ENCODE assay signal across 9 cellular contexts in the genomic region with DNA sequence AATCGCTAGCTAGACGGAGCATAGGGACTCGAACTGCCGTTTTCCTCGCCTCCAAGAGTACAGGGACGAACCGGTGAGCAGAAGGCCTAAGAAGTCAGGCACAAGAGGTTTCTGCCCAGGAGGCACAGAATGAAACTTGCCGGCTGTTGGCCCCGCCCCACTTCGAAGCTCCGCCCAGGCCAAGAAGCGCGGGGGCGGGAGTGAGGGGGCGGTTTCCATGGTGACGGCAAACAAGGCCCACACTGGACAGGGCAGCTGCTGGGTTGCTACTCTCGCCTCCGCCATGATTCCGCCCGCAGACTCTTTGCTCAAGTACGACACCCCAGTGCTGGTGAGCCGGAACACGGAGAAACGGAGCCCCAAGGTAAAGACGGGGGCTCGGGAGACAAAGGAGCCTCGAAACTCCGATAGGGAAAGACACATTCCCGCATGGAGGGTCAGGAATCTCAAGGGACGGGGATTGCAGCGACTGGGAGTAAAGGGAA. TPM values are rescaled to one million over a fixed set of nuclear protein-coding genes. Genes with fewer than 3 reads are reported as not detected.
DNase-seq lines count a peak whose midpoint lies in the region; ATAC-seq and TF ChIP-seq lines count a peak whose summit lies in the region.
"Had no signal": no experiment of that assay in that cellular context is flagged by ENCODE, and none has a peak within 500 bp of the region (broad histone marks: within the 10 kb centered on the region; RNA-seq: fewer than 3 reads in every experiment).

A gene (plus strand): TSS at position 229 of the 485 bp plus-strand sequence. CDS start 55 bp downstream, at position 284.

- H3K36me3 ChIP-seq in lower lobe of right lung (peaks cover 9% of the 10 kb centered on the region), suprapubic skin (no peaks in the 10 kb centered on the region)

- H3K4me3 ChIP-seq in epithelial cell of proximal tubule (ENCODE audit: low read depth, low read length), result peak within 1 kb of the TSS; percentile 80
- peak within 1 kb of the TSS; percentile 49 for H3K4me3 ChIP-seq in lower lobe of right lung
- H3K4me3 ChIP-seq in suprapubic skin, result peak within 1 kb of the TSS; percentile 36

- TF ChIP-seq EP300 in suprapubic skin (IDR thresholded peaks at IDR 0.05), result no peak

- TF ChIP-seq POLR2A in suprapubic skin (IDR thresholded peaks at IDR 0.05), result no peak

- WGBS in suprapubic skin, result 21% methylated on average over 29 of the region's 31 CpGs

- peak within 1 kb of the TSS; percentile 80 for H3K27ac ChIP-seq in lower lobe of right lung
- H3K27ac ChIP-seq in suprapubic skin, result no peak within 1 kb of the TSS

- DNase-seq in COLO829 (ENCODE audit: low spot score) (peak; percentile 44), HuH-7.5 (ENCODE audit: low spot score) (peak; percentile 54), epithelial cell of proximal tubule (ENCODE audit: low read depth) (no peak), lower lobe of right lung (peak; percentile 90), suprapubic skin (ENCODE audit: low spot score in 2 of 2) (peak; percentile 86 to 87), SKM-1 treated with dmso at 0.1 percent for 144 hours (lab: John Stamatoyannopoulos, UW; ENCODE audit: unreplicated experiment) (no peak), T-helper 17 cell (no peak)

- H3K27ac Mint-ChIP-seq in T-helper 17 cell, result no peak within 1 kb of the TSS

- H3K27me3 ChIP-seq in lower lobe of right lung (ENCODE audit: low read depth) (no peaks in the 10 kb centered on the region), suprapubic skin (no peaks in the 10 kb centered on the region)

- ATAC-seq in SK-N-SH treated with all-trans-retinoic acid at 6 μM for 48 hours (peak; percentile 92), lower lobe of right lung (peak; percentile 95), T-helper 17 cell (no peak)
- ATAC-seq: naive thymus-derived CD4-positive, alpha-beta T cell had no signal

- TF ChIP-seq CTCF in epithelial cell of proximal tubule (conservative IDR thresholded peaks at IDR 0.05; ENCODE audit: low read depth, low read length) (no peak), lower lobe of right lung (IDR thresholded peaks at IDR 0.05) (no peak), suprapubic skin (IDR thresholded peaks at IDR 0.05) (no peak)

- peaks cover 42% of the 10 kb centered on the region for H3K4me1 ChIP-seq in lower lobe of right lung
- peaks cover 32% of the 10 kb centered on the region for H3K4me1 ChIP-seq in suprapubic skin

- H3K27me3 Mint-ChIP-seq in T-helper 17 cell, result peaks cover 13% of the 10 kb centered on the region

- H3K4me1 Mint-ChIP-seq in T-helper 17 cell, result peaks cover 24% of the 10 kb centered on the region

- H3K9me3 ChIP-seq in lower lobe of right lung (no peaks in the 10 kb centered on the region), suprapubic skin (no peaks in the 10 kb centered on the region), T-helper 17 cell (ENCODE audit: control insufficient read depth, low read length, poor library complexity, severe bottlenecking) (no peaks in the 10 kb centered on the region)

- H3K36me3 Mint-ChIP-seq in T-helper 17 cell (ENCODE audit: low read depth), result peaks cover 5% of the 10 kb centered on the region

- H3K4me3 Mint-ChIP-seq in T-helper 17 cell, result no peak within 1 kb of the TSS

- intact Hi-C loops in lower lobe of right lung (cut with DNase I), result no loop called here

TF ChIP-seq in SK-N-SH treated with all-trans-retinoic acid at 6 μM for 48 hours, 23 proteins besides CTCF, POLR2A, EP300 and RAD21:
- no peak for TF ChIP-seq ZC3H10 (CRISPR knock-in tag; IDR thresholded peaks at IDR 0.05)
- TF ChIP-seq ZFP3 (CRISPR knock-in tag; IDR thresholded peaks at IDR 0.05), result 0 out of 2 replicates have a peak, but pooled peaks have one; percentile 57
- TF ChIP-seq, protein P1, sequence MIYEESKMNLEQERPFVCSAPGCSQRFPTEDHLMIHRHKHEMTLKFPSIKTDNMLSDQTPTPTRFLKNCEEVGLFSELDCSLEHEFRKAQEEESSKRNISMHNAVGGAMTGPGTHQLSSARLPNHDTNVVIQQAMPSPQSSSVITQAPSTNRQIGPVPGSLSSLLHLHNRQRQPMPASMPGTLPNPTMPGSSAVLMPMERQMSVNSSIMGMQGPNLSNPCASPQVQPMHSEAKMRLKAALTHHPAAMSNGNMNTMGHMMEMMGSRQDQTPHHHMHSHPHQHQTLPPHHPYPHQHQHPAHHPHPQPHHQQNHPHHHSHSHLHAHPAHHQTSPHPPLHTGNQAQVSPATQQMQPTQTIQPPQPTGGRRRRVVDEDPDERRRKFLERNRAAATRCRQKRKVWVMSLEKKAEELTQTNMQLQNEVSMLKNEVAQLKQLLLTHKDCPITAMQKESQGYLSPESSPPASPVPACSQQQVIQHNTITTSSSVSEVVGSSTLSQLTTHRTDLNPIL (CRISPR knock-in tag; IDR thresholded peaks at IDR 0.05; ENCODE audit: low read depth), result no peak
- no peak for TF ChIP-seq TCF4 (CRISPR knock-in tag; IDR thresholded peaks at IDR 0.05; ENCODE audit: borderline replicate concordance)

RNA-seq across cellular contexts. Expression of the gene that starts here (rescaled TPM):
- 3.5 and 16.4 TPM in 2 replicates for total RNA-seq in epithelial cell of proximal tubule
- total RNA-seq in lower lobe of right lung, result 28.1 TPM
- total RNA-seq in suprapubic skin, result 1 to 10 TPM in 1 of 4 donors, under 1 TPM in 3; 0.70 to 1.7 (median 0.85) TPM
- not detected for total RNA-seq in T-helper 17 cell

Comparison
In these comparisons a context has a peak if more than half of its experiments do, and no peak if none do; other contexts are left out.
1. DNase-seq: peak in COLO829 (single experiment), HuH-7.5 (single experiment), lower lobe of right lung (single experiment) and suprapubic skin (2 of 2); none in epithelial cell of proximal tubule (single experiment), SKM-1 treated with dmso at 0.1 percent for 144 hours (single experiment) and T-helper 17 cell (0 of 3).
2. Peak in every context shown above with its lines, with median percentiles within 50 percentile points of each other: H3K4me3 ChIP-seq.